In genomic region chr1:21857142-21857839, GRCh38 we compare ENCODE assay signal across 20 cellular contexts. TPM values are rescaled to one million over a fixed set of nuclear protein-coding genes. Genes with fewer than 3 reads are reported as not detected.
DNase-seq lines count a peak whose midpoint lies in the region; ATAC-seq, FAIRE-seq and TF ChIP-seq lines count a peak whose summit lies in the region.
"Had no signal": no experiment of that assay in that cellular context is flagged by ENCODE, and none has a peak within 500 bp of the region (broad histone marks: within the 10 kb centered on the region; RNA-seq: fewer than 3 reads in every experiment).

No MANE protein-coding gene starts in this region.

- H3K9me3 Mint-ChIP-seq in activated naive CD4-positive, alpha-beta T cell treated with anti-CD3 and anti-CD28 coated beads for 36 hours: no peaks in the 10 kb centered on the region
- H3K9me3 Mint-ChIP-seq in T-helper 2 cell treated with Interferon-gamma antibody and Interleukin-4, amounts not matched to agents 5 μg/mL and 100 μg/mL, for 36 hours: no peaks in the 10 kb centered on the region

- DNase-seq in left ventricle myocardium inferior (no peak), heart right ventricle (no peak), UCSD-AML1 (lab: John Stamatoyannopoulos, UW; ENCODE audit: unreplicated experiment) (peak; percentile 66), fibroblast of peridontal ligament (ENCODE audit: extremely low read depth) (peak; percentile 41), upper lobe of right lung (no peak), D721Med (ENCODE audit: insufficient read length, low spot score) (no peak)
- no peak for DNase-seq in activated naive CD4-positive, alpha-beta T cell treated with anti-CD3 and anti-CD28 coated beads for 36 hours
- no peak for DNase-seq in T-helper 2 cell treated with Interferon-gamma antibody and Interleukin-4, amounts not matched to agents 5 μg/mL and 100 μg/mL, for 36 hours (ENCODE audit: low spot score)
- DNase-seq: activated CD8-positive, alpha-beta memory T cell treated with anti-CD3 and anti-CD28 coated beads for 24 hours; activated naive CD4-positive, alpha-beta T cell treated with Interleukin-2 at 50 U/mL for 16 hours; DND-41; midbrain; NCI-H1105; NCI-H446; Peyer's patch; stimulated activated CD4-positive, alpha-beta T cell treated with anti-CD3 and anti-CD28 coated beads, Interleukin-2, amount 100 ng/mL, for 24 hours had no signal

- TF ChIP-seq CTCF in left ventricle myocardium inferior (IDR thresholded peaks at IDR 0.05; ENCODE audit: borderline replicate concordance) (no peak), heart right ventricle (IDR thresholded peaks at IDR 0.05) (no peak), upper lobe of right lung (IDR thresholded peaks at IDR 0.05) (no peak), D721Med (IDR thresholded peaks at IDR 0.05; ENCODE audit: insufficient read depth, missing control alignments) (no peak)

- H3K4me3 ChIP-seq in left ventricle myocardium inferior: no peak overlapping the region
- H3K4me3 ChIP-seq in heart right ventricle: no peak overlapping the region
- no peak overlapping the region for H3K4me3 ChIP-seq in upper lobe of right lung
- H3K4me3 ChIP-seq: Peyer's patch had no signal

- no peaks in the 10 kb centered on the region for H3K27me3 Mint-ChIP-seq in activated naive CD4-positive, alpha-beta T cell treated with anti-CD3 and anti-CD28 coated beads for 36 hours (ENCODE audit: low read depth)
- no peaks in the 10 kb centered on the region for H3K27me3 Mint-ChIP-seq in T-helper 2 cell treated with Interferon-gamma antibody and Interleukin-4, amounts not matched to agents 5 μg/mL and 100 μg/mL, for 36 hours (ENCODE audit: low read depth)

- CTCF ChIA-PET in activated naive CD4-positive, alpha-beta T cell treated with anti-CD3 and anti-CD28 coated beads for 36 hours (lab: Charles Lee): no interaction called here

- H3K4me1 ChIP-seq in left ventricle myocardium inferior (peaks cover 18% of the 10 kb centered on the region), heart right ventricle (peaks cover 0 to 17% (median 0%) of the 10 kb centered on the region in 9 donors), upper lobe of right lung (no peaks in the 10 kb centered on the region)
- H3K4me1 ChIP-seq: Peyer's patch had no signal

- no peak overlapping the region for H3K27ac Mint-ChIP-seq in activated naive CD4-positive, alpha-beta T cell treated with anti-CD3 and anti-CD28 coated beads for 36 hours
- no peak overlapping the region for H3K27ac Mint-ChIP-seq in T-helper 2 cell treated with Interferon-gamma antibody and Interleukin-4, amounts not matched to agents 5 μg/mL and 100 μg/mL, for 36 hours

- H3K36me3 ChIP-seq in left ventricle myocardium inferior (peaks cover 100% of the 10 kb centered on the region), heart right ventricle (peaks cover 18 to 100% (median 100%) of the 10 kb centered on the region in 9 donors), upper lobe of right lung (peaks cover 100% of the 10 kb centered on the region)

- no peak for FAIRE-seq in D721Med (lab: Jason Lieb, UNC)
- FAIRE-seq: GM18507 had no signal

- H3K9me3 ChIP-seq in left ventricle myocardium inferior (replicated peaks) (no peaks in the 10 kb centered on the region), heart right ventricle (no peaks in the 10 kb centered on the region), upper lobe of right lung (no peaks in the 10 kb centered on the region)
- H3K9me3 ChIP-seq: Peyer's patch had no signal

- peak overlapping the region; percentile 39 for H3K27ac ChIP-seq in left ventricle myocardium inferior (replicated peaks)
- peak overlapping the region in 1 of 10 donors; percentile 53 for H3K27ac ChIP-seq in heart right ventricle
- H3K27ac ChIP-seq in upper lobe of right lung: no peak overlapping the region

- 83 to 86% methylated on average over 14 of the region's 14 CpGs for WGBS in heart right ventricle, 2 donors

- peaks cover 4% of the 10 kb centered on the region for H3K36me3 Mint-ChIP-seq in activated naive CD4-positive, alpha-beta T cell treated with anti-CD3 and anti-CD28 coated beads for 36 hours (ENCODE audit: low read depth)
- no peaks in the 10 kb centered on the region for H3K36me3 Mint-ChIP-seq in T-helper 2 cell treated with Interferon-gamma antibody and Interleukin-4, amounts not matched to agents 5 μg/mL and 100 μg/mL, for 36 hours (ENCODE audit: low read depth)

- intact Hi-C loops in left ventricle myocardium inferior (cut with micrococcal nuclease): no loop called here
- intact Hi-C loops in heart right ventricle (cut with DNase I): no loop called here
- intact Hi-C loops in upper lobe of right lung (cut with DNase I): no loop called here
- intact Hi-C loops in activated naive CD4-positive, alpha-beta T cell treated with anti-CD3 and anti-CD28 coated beads for 36 hours (cut with micrococcal nuclease): no loop called here

- H3K27me3 ChIP-seq in left ventricle myocardium inferior (ENCODE audit: low read depth): no peaks in the 10 kb centered on the region
- H3K27me3 ChIP-seq in heart right ventricle: no peaks in the 10 kb centered on the region
- no peaks in the 10 kb centered on the region for H3K27me3 ChIP-seq in upper lobe of right lung
- H3K27me3 ChIP-seq: Peyer's patch had no signal

- ATAC-seq in heart right ventricle: no peak
- ATAC-seq in upper lobe of right lung: peak; percentile 5
- ATAC-seq: esophagus mucosa, HCT116 had no signal

- no peaks in the 10 kb centered on the region for H3K4me1 Mint-ChIP-seq in activated naive CD4-positive, alpha-beta T cell treated with anti-CD3 and anti-CD28 coated beads for 36 hours (ENCODE audit: low read depth)
- peaks cover 2% of the 10 kb centered on the region for H3K4me1 Mint-ChIP-seq in T-helper 2 cell treated with Interferon-gamma antibody and Interleukin-4, amounts not matched to agents 5 μg/mL and 100 μg/mL, for 36 hours (ENCODE audit: low read depth)

- H3K4me3 Mint-ChIP-seq in activated naive CD4-positive, alpha-beta T cell treated with anti-CD3 and anti-CD28 coated beads for 36 hours: no peak overlapping the region
- H3K4me3 Mint-ChIP-seq in T-helper 2 cell treated with Interferon-gamma antibody and Interleukin-4, amounts not matched to agents 5 μg/mL and 100 μg/mL, for 36 hours: no peak overlapping the region

RNA-seq across cellular contexts. Expression of gene LDLRAD2, which starts 45.2 kb away (rescaled TPM):
- not detected for total RNA-seq in left ventricle myocardium inferior
- total RNA-seq in heart right ventricle: under 1 TPM in 2 of 10 donors, not detected in 8; 0.05 to 0.07 TPM
- polyA plus RNA-seq in heart right ventricle: 1 to 10 TPM; 3.4 to 5.8 TPM
- total RNA-seq in upper lobe of right lung: 0.38 TPM
- not detected for total RNA-seq in activated naive CD4-positive, alpha-beta T cell treated with anti-CD3 and anti-CD28 coated beads for 36 hours
- total RNA-seq: pulmonary artery endothelial cell had no signal

Comparison
In these comparisons a context has a peak if more than half of its experiments do, and no peak if none do; other contexts are left out.
1. DNase-seq: peak in UCSD-AML1 (single experiment) and fibroblast of peridontal ligament (single experiment); none in left ventricle myocardium inferior (single experiment), heart right ventricle (0 of 2), upper lobe of right lung (single experiment), D721Med (single experiment), activated naive CD4-positive, alpha-beta T cell treated with anti-CD3 and anti-CD28 coated beads for 36 hours (single experiment) and T-helper 2 cell treated with Interferon-gamma antibody and Interleukin-4, amounts not matched to agents 5 μg/mL and 100 μg/mL, for 36 hours (single experiment).